Comparison of ENCODE assay signal across 2 cellular contexts in the genomic region with DNA sequence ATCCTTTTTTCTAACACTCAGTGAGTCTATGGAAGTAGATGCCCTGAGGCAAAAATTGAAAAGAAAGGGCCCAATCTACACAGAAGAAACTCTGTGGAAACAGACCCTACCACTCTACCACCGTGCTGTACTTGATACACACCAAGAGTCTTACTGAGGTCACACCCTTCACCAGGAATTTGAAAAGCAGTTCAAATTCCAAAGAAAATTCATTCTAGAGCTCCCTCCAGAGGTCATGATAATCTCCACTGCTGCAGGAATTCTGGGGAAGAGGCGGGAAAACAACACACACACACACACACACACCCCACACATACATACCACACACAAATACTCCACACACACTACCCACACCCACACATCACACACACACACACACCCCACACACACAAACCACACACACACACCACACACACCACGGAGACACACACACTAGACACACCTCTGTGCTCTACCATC.
TF ChIP-seq lines count a peak whose summit lies in the region.

No MANE protein-coding gene starts in this region.

TF ChIP-seq in HEK293, 187 proteins besides CTCF, POLR2A, EP300 and RAD21 (continued from another document and continues in another):
- TF ChIP-seq KLF8 (tag by site-specific recombination; IDR thresholded peaks at IDR 0.05) (peak; percentile 53; the same call in 1 of the 2 replicates), ZNF654 (tag by site-specific recombination; IDR thresholded peaks at IDR 0.05; ENCODE audit: low read depth) (peak; percentile 79), ZNF521 (tag by site-specific recombination; IDR thresholded peaks at IDR 0.05) (no peak), SCRT1 (tag by site-specific recombination; IDR thresholded peaks at IDR 0.05; ENCODE audit: borderline replicate concordance) (0 out of 2 replicates have a peak, but pooled peaks have one; percentile 16), RBAK (tag by site-specific recombination; IDR thresholded peaks at IDR 0.05) (peak; percentile 45; the same call in 1 of the 2 replicates), ZFHX2 (tag by site-specific recombination; conservative IDR thresholded peaks at IDR 0.05) (peak; percentile 91), GLI2 (tag by site-specific recombination; IDR thresholded peaks at IDR 0.05; ENCODE audit: borderline replicate concordance, low read depth) (no peak), ZNF664 (tag by site-specific recombination; IDR thresholded peaks at IDR 0.05) (no peak), ZNF843 (tag by site-specific recombination; IDR thresholded peaks at IDR 0.05) (peak; percentile 21; the same call in 1 of the 2 replicates), ZNF837 (tag by site-specific recombination; IDR thresholded peaks at IDR 0.05) (no peak), FEZF1 (tag by site-specific recombination; IDR thresholded peaks at IDR 0.05) (no peak), ZNF391 (tag by site-specific recombination; IDR thresholded peaks at IDR 0.05; ENCODE audit: borderline replicate concordance, low read depth) (no peak), ZNF555 (tag by site-specific recombination; conservative IDR thresholded peaks at IDR 0.05) (no peak)
- TF ChIP-seq, protein P1, sequence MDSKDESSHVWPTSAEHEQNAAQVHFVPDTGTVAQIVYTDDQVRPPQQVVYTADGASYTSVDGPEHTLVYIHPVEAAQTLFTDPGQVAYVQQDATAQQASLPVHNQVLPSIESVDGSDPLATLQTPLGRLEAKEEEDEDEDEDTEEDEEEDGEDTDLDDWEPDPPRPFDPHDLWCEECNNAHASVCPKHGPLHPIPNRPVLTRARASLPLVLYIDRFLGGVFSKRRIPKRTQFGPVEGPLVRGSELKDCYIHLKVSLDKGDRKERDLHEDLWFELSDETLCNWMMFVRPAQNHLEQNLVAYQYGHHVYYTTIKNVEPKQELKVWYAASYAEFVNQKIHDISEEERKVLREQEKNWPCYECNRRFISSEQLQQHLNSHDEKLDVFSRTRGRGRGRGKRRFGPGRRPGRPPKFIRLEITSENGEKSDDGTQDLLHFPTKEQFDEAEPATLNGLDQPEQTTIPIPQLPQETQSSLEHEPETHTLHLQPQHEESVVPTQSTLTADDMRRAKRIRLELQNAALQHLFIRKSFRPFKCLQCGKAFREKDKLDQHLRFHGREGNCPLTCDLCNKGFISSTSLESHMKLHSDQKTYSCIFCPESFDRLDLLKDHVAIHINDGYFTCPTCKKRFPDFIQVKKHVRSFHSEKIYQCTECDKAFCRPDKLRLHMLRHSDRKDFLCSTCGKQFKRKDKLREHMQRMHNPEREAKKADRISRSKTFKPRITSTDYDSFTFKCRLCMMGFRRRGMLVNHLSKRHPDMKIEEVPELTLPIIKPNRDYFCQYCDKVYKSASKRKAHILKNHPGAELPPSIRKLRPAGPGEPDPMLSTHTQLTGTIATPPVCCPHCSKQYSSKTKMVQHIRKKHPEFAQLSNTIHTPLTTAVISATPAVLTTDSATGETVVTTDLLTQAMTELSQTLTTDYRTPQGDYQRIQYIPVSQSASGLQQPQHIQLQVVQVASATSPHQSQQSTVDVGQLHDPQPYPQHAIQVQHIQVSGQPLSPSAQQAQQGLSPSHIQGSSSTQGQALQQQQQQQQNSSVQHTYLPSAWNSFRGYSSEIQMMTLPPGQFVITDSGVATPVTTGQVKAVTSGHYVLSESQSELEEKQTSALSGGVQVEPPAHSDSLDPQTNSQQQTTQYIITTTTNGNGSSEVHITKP (tag by site-specific recombination; IDR thresholded peaks at IDR 0.05), result peak; percentile 71
- TF ChIP-seq, protein P2, sequence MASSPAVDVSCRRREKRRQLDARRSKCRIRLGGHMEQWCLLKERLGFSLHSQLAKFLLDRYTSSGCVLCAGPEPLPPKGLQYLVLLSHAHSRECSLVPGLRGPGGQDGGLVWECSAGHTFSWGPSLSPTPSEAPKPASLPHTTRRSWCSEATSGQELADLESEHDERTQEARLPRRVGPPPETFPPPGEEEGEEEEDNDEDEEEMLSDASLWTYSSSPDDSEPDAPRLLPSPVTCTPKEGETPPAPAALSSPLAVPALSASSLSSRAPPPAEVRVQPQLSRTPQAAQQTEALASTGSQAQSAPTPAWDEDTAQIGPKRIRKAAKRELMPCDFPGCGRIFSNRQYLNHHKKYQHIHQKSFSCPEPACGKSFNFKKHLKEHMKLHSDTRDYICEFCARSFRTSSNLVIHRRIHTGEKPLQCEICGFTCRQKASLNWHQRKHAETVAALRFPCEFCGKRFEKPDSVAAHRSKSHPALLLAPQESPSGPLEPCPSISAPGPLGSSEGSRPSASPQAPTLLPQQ (tag by site-specific recombination; IDR thresholded peaks at IDR 0.05), result peak; percentile 33; the same call in 1 of the 2 replicates
- TF ChIP-seq, protein P3, sequence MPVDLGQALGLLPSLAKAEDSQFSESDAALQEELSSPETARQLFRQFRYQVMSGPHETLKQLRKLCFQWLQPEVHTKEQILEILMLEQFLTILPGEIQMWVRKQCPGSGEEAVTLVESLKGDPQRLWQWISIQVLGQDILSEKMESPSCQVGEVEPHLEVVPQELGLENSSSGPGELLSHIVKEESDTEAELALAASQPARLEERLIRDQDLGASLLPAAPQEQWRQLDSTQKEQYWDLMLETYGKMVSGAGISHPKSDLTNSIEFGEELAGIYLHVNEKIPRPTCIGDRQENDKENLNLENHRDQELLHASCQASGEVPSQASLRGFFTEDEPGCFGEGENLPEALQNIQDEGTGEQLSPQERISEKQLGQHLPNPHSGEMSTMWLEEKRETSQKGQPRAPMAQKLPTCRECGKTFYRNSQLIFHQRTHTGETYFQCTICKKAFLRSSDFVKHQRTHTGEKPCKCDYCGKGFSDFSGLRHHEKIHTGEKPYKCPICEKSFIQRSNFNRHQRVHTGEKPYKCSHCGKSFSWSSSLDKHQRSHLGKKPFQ (tag by site-specific recombination; IDR thresholded peaks at IDR 0.05), result 0 out of 2 replicates have a peak, but pooled peaks have one; percentile 66
- TF ChIP-seq, protein P4, sequence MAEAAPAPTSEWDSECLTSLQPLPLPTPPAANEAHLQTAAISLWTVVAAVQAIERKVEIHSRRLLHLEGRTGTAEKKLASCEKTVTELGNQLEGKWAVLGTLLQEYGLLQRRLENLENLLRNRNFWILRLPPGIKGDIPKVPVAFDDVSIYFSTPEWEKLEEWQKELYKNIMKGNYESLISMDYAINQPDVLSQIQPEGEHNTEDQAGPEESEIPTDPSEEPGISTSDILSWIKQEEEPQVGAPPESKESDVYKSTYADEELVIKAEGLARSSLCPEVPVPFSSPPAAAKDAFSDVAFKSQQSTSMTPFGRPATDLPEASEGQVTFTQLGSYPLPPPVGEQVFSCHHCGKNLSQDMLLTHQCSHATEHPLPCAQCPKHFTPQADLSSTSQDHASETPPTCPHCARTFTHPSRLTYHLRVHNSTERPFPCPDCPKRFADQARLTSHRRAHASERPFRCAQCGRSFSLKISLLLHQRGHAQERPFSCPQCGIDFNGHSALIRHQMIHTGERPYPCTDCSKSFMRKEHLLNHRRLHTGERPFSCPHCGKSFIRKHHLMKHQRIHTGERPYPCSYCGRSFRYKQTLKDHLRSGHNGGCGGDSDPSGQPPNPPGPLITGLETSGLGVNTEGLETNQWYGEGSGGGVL (tag by site-specific recombination; IDR thresholded peaks at IDR 0.05), result peak; percentile 50; the same call in 1 of the 2 replicates

TF ChIP-seq in WTC11, 78 proteins besides CTCF, POLR2A, EP300 and RAD21 (continued from another document):
- TF ChIP-seq, protein P5, sequence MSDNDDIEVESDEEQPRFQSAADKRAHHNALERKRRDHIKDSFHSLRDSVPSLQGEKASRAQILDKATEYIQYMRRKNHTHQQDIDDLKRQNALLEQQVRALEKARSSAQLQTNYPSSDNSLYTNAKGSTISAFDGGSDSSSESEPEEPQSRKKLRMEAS (CRISPR knock-in tag; IDR thresholded peaks at IDR 0.05), result peak; percentile 34; the same call in 1 of the 2 replicates
